Comparison of ENCODE assay signal across 19 cellular contexts in the genomic region with DNA sequence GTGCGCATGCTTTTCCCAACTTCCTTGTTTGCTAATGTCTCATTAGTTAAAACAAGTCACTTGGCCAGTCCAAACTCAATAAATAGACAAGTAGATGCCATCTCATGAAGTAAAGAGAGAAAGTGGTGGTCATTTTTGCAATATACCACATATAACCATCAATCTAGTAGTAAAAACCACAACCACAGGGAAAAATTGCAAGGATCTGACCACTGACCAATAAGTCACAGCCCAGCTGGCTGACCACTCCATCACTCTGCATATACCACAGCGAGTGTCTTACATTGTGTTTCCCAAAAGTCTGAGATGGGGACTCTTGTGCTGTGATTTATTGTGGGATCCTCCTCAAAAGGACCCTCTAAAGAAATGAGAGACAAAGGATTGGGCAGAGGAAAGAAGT.
A peak's percentile ranks its signal among the peaks of the same experiment; 100 is the strongest.
DNase-seq lines count a peak whose midpoint lies in the region; FAIRE-seq and TF ChIP-seq lines count a peak whose summit lies in the region.
"Had no signal": no experiment of that assay in that cellular context is flagged by ENCODE, and none has a peak within 500 bp of the region (broad histone marks: within the 10 kb centered on the region; RNA-seq: fewer than 3 reads in every experiment).

No MANE protein-coding gene starts in this region.

- TF ChIP-seq CTCF in glutamatergic neuron (IDR thresholded peaks at IDR 0.05; ENCODE audit: partially characterized antibody, unreplicated experiment) (no peak), kidney (IDR thresholded peaks at IDR 0.05; ENCODE audit: borderline replicate concordance, extremely low read depth, insufficient read depth) (no peak)

- FAIRE-seq in kidney (lab: Jason Lieb, UNC): no peak
- FAIRE-seq: A204.1, HepG2 had no signal

- H3K9me3 ChIP-seq in kidney (ENCODE audit: control insufficient read depth in 1 of 2, low read length in 2 of 2): no peaks in the 10 kb centered on the region
- H3K9me3 ChIP-seq: BE2C had no signal

- no peaks in the 10 kb centered on the region for H3K27me3 Mint-ChIP-seq in glutamatergic neuron (ENCODE audit: unreplicated experiment)

- H3K36me3 Mint-ChIP-seq in glutamatergic neuron (ENCODE audit: unreplicated experiment): peaks cover 19% of the 10 kb centered on the region

- H3K9me3 Mint-ChIP-seq in glutamatergic neuron (ENCODE audit: unreplicated experiment): no peaks in the 10 kb centered on the region

- no peaks in the 10 kb centered on the region for H3K4me1 Mint-ChIP-seq in glutamatergic neuron (ENCODE audit: low read depth, unreplicated experiment)

- H3K36me3 ChIP-seq in kidney (ENCODE audit: control insufficient read depth in 1 of 2, insufficient read depth in 2 of 2, low read length in 2 of 2): no peaks in the 10 kb centered on the region
- H3K36me3 ChIP-seq: BE2C had no signal

- DNase-seq in M059J (ENCODE audit: low read depth) (peak; percentile 45), astrocyte of the hippocampus (ENCODE audit: low read depth, low spot score) (peak; percentile 19), glutamatergic neuron (no peak), T-helper 1 cell (no peak), kidney (no peak), C1 segment of cervical spinal cord (lab: John Stamatoyannopoulos, UW) (no peak), DMS153 (lab: John Stamatoyannopoulos, UW) (no peak)
- DNase-seq: ACHN; BE2C; CD4-positive, alpha-beta T cell; DMS79 treated with DMSO at 0.1 percent for 48 hours; GF-D8; GOT3; H7; HFFc6 had no signal

- no peak overlapping the region for H3K27ac ChIP-seq in kidney (ENCODE audit: low read depth in 2 of 2, low read length in 2 of 2)
- H3K27ac ChIP-seq: C4-2B had no signal

- H3K9ac ChIP-seq in kidney (ENCODE audit: low read length in 2 of 2): no peak overlapping the region

- H3K27ac Mint-ChIP-seq in glutamatergic neuron (ENCODE audit: unreplicated experiment): peak overlapping the region; percentile 21
- H3K27ac Mint-ChIP-seq: CD4-positive, alpha-beta T cell; HFFc6; IgD-negative memory B cell had no signal

- no peak overlapping the region for H3K4me3 ChIP-seq in kidney (ENCODE audit: low read length in 2 of 2)

- H3K4me1 ChIP-seq in kidney (ENCODE audit: control insufficient read depth in 1 of 2, insufficient read depth in 1 of 2, low read depth in 1 of 2, low read length in 2 of 2): no peaks in the 10 kb centered on the region
- H3K4me1 ChIP-seq: BE2C had no signal

- intact Hi-C loops in kidney (cut with DNase I): no loop called here

- H3K4me3 Mint-ChIP-seq in glutamatergic neuron (ENCODE audit: unreplicated experiment): no peak overlapping the region
- H3K4me3 Mint-ChIP-seq: CD4-positive, alpha-beta T cell; HFFc6; IgD-negative memory B cell had no signal

Comparison
In these comparisons a context has a peak if more than half of its experiments do, and no peak if none do; other contexts are left out.
1. DNase-seq: peak in M059J (single experiment) and astrocyte of the hippocampus (single experiment); none in glutamatergic neuron (single experiment), T-helper 1 cell (0 of 5), kidney (single experiment), C1 segment of cervical spinal cord (0 of 14) and DMS153 (single experiment).